ENCODE assay signal across 1 cellular context in genomic region chr17:62876063-62876462, GRCh38.
TF ChIP-seq lines count a peak whose summit lies in the region.

No MANE protein-coding gene starts in this region.

TF ChIP-seq in WTC11, 78 proteins besides CTCF, POLR2A, EP300 and RAD21 (continued from another document):
- TF ChIP-seq, protein P1, sequence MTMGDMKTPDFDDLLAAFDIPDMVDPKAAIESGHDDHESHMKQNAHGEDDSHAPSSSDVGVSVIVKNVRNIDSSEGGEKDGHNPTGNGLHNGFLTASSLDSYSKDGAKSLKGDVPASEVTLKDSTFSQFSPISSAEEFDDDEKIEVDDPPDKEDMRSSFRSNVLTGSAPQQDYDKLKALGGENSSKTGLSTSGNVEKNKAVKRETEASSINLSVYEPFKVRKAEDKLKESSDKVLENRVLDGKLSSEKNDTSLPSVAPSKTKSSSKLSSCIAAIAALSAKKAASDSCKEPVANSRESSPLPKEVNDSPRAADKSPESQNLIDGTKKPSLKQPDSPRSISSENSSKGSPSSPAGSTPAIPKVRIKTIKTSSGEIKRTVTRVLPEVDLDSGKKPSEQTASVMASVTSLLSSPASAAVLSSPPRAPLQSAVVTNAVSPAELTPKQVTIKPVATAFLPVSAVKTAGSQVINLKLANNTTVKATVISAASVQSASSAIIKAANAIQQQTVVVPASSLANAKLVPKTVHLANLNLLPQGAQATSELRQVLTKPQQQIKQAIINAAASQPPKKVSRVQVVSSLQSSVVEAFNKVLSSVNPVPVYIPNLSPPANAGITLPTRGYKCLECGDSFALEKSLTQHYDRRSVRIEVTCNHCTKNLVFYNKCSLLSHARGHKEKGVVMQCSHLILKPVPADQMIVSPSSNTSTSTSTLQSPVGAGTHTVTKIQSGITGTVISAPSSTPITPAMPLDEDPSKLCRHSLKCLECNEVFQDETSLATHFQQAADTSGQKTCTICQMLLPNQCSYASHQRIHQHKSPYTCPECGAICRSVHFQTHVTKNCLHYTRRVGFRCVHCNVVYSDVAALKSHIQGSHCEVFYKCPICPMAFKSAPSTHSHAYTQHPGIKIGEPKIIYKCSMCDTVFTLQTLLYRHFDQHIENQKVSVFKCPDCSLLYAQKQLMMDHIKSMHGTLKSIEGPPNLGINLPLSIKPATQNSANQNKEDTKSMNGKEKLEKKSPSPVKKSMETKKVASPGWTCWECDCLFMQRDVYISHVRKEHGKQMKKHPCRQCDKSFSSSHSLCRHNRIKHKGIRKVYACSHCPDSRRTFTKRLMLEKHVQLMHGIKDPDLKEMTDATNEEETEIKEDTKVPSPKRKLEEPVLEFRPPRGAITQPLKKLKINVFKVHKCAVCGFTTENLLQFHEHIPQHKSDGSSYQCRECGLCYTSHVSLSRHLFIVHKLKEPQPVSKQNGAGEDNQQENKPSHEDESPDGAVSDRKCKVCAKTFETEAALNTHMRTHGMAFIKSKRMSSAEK (CRISPR knock-in tag; IDR thresholded peaks at IDR 0.05; ENCODE audit: borderline replicate concordance): no peak
- no peak for TF ChIP-seq RELA (CRISPR knock-in tag; IDR thresholded peaks at IDR 0.05; ENCODE audit: borderline replicate concordance)
- no peak for TF ChIP-seq NFATC4 (CRISPR knock-in tag; IDR thresholded peaks at IDR 0.05)
- TF ChIP-seq, protein P2, sequence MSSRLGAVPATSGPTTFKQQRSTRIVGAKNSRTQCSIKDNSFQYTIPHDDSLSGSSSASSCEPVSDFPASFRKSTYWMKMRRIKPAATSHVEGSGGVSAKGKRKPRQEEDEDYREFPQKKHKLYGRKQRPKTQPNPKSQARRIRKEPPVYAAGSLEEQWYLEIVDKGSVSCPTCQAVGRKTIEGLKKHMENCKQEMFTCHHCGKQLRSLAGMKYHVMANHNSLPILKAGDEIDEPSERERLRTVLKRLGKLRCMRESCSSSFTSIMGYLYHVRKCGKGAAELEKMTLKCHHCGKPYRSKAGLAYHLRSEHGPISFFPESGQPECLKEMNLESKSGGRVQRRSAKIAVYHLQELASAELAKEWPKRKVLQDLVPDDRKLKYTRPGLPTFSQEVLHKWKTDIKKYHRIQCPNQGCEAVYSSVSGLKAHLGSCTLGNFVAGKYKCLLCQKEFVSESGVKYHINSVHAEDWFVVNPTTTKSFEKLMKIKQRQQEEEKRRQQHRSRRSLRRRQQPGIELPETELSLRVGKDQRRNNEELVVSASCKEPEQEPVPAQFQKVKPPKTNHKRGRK (CRISPR knock-in tag; IDR thresholded peaks at IDR 0.05; ENCODE audit: borderline replicate concordance): no peak
- TF ChIP-seq ZNF281 (CRISPR knock-in tag; IDR thresholded peaks at IDR 0.05): no peak
- no peak for TF ChIP-seq ZNF396 (CRISPR knock-in tag; IDR thresholded peaks at IDR 0.05; ENCODE audit: borderline replicate concordance)
- TF ChIP-seq TEAD1 (CRISPR knock-in tag; IDR thresholded peaks at IDR 0.05): no peak
- TF ChIP-seq, protein P3, sequence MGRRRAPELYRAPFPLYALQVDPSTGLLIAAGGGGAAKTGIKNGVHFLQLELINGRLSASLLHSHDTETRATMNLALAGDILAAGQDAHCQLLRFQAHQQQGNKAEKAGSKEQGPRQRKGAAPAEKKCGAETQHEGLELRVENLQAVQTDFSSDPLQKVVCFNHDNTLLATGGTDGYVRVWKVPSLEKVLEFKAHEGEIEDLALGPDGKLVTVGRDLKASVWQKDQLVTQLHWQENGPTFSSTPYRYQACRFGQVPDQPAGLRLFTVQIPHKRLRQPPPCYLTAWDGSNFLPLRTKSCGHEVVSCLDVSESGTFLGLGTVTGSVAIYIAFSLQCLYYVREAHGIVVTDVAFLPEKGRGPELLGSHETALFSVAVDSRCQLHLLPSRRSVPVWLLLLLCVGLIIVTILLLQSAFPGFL (CRISPR knock-in tag; IDR thresholded peaks at IDR 0.05; ENCODE audit: borderline replicate concordance): no peak
- no peak for TF ChIP-seq NFE2L1 (CRISPR knock-in tag; IDR thresholded peaks at IDR 0.05)
- no peak for TF ChIP-seq GTF2I (CRISPR knock-in tag; conservative IDR thresholded peaks at IDR 0.05)
- no peak for TF ChIP-seq SMAD4 (CRISPR knock-in tag; IDR thresholded peaks at IDR 0.05)
- TF ChIP-seq KAT7 (CRISPR knock-in tag; IDR thresholded peaks at IDR 0.05; ENCODE audit: borderline replicate concordance): no peak
